13 cellular contexts compared by ENCODE assay signal in the genomic region with DNA sequence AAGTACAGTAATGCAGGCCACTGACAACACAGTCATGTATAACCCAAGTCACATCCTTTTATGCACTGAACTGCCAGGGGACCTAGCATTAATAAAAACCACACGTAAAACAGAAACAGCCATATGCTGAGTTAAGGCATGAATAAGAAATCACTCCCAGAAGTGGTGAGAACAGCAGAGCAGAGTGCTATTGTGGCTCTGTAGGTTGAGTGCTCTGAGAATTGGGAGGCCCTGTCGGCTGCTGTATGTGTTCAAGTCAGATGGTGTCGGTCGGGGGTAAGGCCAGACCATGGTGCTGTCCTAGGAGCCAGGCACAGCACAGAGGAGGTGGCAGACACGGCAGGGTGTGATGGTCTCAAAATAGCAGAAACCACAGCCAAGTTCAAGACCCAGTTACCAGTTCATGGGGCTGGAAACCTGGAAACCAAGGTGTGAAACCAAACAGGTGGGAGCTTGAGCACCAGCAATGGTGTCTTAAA.
DNase-seq lines count a peak whose midpoint lies in the region; ATAC-seq and TF ChIP-seq lines count a peak whose summit lies in the region.
"Had no signal": no experiment of that assay in that cellular context is flagged by ENCODE, and none has a peak within 500 bp of the region (broad histone marks: within the 10 kb centered on the region; RNA-seq: fewer than 3 reads in every experiment).

No MANE protein-coding gene starts in this region.

- peak; percentile 71 for ATAC-seq in activated naive CD8-positive, alpha-beta T cell treated with anti-CD3 and anti-CD28 coated beads, Interleukin-2, amount 50 U/mL, for 24 hours
- ATAC-seq in GM21717 (IDR thresholded peaks at IDR 0.05; ENCODE audit: unreplicated experiment): peak; percentile 88
- ATAC-seq in HG03175 (IDR thresholded peaks at IDR 0.05; ENCODE audit: unreplicated experiment): peak; percentile 92
- peak; percentile 81 for ATAC-seq in stimulated activated naive CD8-positive, alpha-beta T cell treated with anti-CD3 and anti-CD28 coated beads, Interleukin-15, Interleukin-2, amounts not matched to agents 100 U/mL and 50 U/mL, for 24 hours
- no peak for ATAC-seq in Right ventricle myocardium inferior

- intact Hi-C loops in Right ventricle myocardium inferior (cut with DNase I): no loop called here

- TF ChIP-seq CTCF in glutamatergic neuron (IDR thresholded peaks at IDR 0.05; ENCODE audit: partially characterized antibody, unreplicated experiment): no peak

- H3K4me3 Mint-ChIP-seq in activated naive CD8-positive, alpha-beta T cell treated with anti-CD3 and anti-CD28 coated beads, Interleukin-2, amount 50 U/mL, for 24 hours: no peak overlapping the region
- H3K4me3 Mint-ChIP-seq in activated naive CD8-positive, alpha-beta T cell treated with anti-CD3 and anti-CD28 coated beads for 36 hours: no peak overlapping the region
- no peak overlapping the region for H3K4me3 Mint-ChIP-seq in glutamatergic neuron (ENCODE audit: unreplicated experiment)

- no peak for DNase-seq in activated naive CD8-positive, alpha-beta T cell treated with anti-CD3 and anti-CD28 coated beads, Interleukin-2, amount 50 U/mL, for 24 hours
- no peak for DNase-seq in activated naive CD8-positive, alpha-beta T cell treated with anti-CD3 and anti-CD28 coated beads for 36 hours
- DNase-seq in stimulated activated naive CD8-positive, alpha-beta T cell treated with anti-CD3 and anti-CD28 coated beads, Interleukin-15, Interleukin-2, amounts not matched to agents 100 U/mL and 50 U/mL, for 24 hours: no peak
- DNase-seq in glutamatergic neuron: no peak
- DNase-seq in Right ventricle myocardium inferior (ENCODE audit: missing footprints): no peak
- no peak for DNase-seq in amygdala (lab: John Stamatoyannopoulos, UW)
- DNase-seq: activated effector memory CD4-positive, alpha-beta T cell treated with Interleukin-2 at 50 U/mL for 16 hours; dorsolateral prefrontal cortex; hippocampal formation; IMR-90; NCI-H526 treated with DMSO at 0.1 percent for 48 hours had no signal

- H3K27ac Mint-ChIP-seq in activated naive CD8-positive, alpha-beta T cell treated with anti-CD3 and anti-CD28 coated beads, Interleukin-2, amount 50 U/mL, for 24 hours: no peak overlapping the region
- no peak overlapping the region for H3K27ac Mint-ChIP-seq in activated naive CD8-positive, alpha-beta T cell treated with anti-CD3 and anti-CD28 coated beads for 36 hours
- no peak overlapping the region for H3K27ac Mint-ChIP-seq in glutamatergic neuron (ENCODE audit: unreplicated experiment)

- no peaks in the 10 kb centered on the region for H3K27me3 Mint-ChIP-seq in activated naive CD8-positive, alpha-beta T cell treated with anti-CD3 and anti-CD28 coated beads, Interleukin-2, amount 50 U/mL, for 24 hours
- H3K27me3 Mint-ChIP-seq in activated naive CD8-positive, alpha-beta T cell treated with anti-CD3 and anti-CD28 coated beads for 36 hours: no peaks in the 10 kb centered on the region
- peaks cover 2% of the 10 kb centered on the region for H3K27me3 Mint-ChIP-seq in glutamatergic neuron (ENCODE audit: unreplicated experiment)

- H3K9me3 Mint-ChIP-seq in activated naive CD8-positive, alpha-beta T cell treated with anti-CD3 and anti-CD28 coated beads, Interleukin-2, amount 50 U/mL, for 24 hours: peaks cover 14% of the 10 kb centered on the region
- peaks cover 8% of the 10 kb centered on the region for H3K9me3 Mint-ChIP-seq in activated naive CD8-positive, alpha-beta T cell treated with anti-CD3 and anti-CD28 coated beads for 36 hours
- H3K9me3 Mint-ChIP-seq in glutamatergic neuron (ENCODE audit: unreplicated experiment): peaks cover 8% of the 10 kb centered on the region

- H3K36me3 Mint-ChIP-seq in activated naive CD8-positive, alpha-beta T cell treated with anti-CD3 and anti-CD28 coated beads, Interleukin-2, amount 50 U/mL, for 24 hours (ENCODE audit: low read depth): peaks cover 6% of the 10 kb centered on the region
- H3K36me3 Mint-ChIP-seq in activated naive CD8-positive, alpha-beta T cell treated with anti-CD3 and anti-CD28 coated beads for 36 hours: peaks cover 7% of the 10 kb centered on the region
- H3K36me3 Mint-ChIP-seq in glutamatergic neuron (ENCODE audit: unreplicated experiment): no peaks in the 10 kb centered on the region

- H3K4me1 Mint-ChIP-seq in activated naive CD8-positive, alpha-beta T cell treated with anti-CD3 and anti-CD28 coated beads, Interleukin-2, amount 50 U/mL, for 24 hours: peaks cover 34% of the 10 kb centered on the region
- peaks cover 25% of the 10 kb centered on the region for H3K4me1 Mint-ChIP-seq in activated naive CD8-positive, alpha-beta T cell treated with anti-CD3 and anti-CD28 coated beads for 36 hours
- peaks cover 4% of the 10 kb centered on the region for H3K4me1 Mint-ChIP-seq in glutamatergic neuron (ENCODE audit: low read depth, unreplicated experiment)
